ENCODE assay signal across 10 cellular contexts in the genomic region with DNA sequence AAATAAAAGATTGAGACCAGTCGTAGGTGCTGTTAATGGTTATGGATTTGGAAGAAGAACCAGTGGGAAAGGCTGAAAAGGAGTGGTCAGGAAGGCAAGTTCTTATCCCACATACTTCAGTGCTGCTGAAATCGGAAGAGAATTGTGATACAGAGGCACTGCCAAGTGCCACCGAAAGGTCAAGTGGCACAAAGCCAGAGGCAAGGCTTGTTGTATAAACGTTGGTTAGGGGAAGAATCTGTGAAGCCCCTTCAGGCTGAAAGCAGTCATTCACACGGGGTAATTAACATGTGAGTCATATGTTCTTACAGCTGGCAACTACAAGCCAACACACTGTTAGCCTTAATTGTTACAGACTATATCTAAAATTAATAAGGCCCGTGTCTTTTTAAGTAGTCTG. TPM values are rescaled to one million over a fixed set of nuclear protein-coding genes. Genes with fewer than 3 reads are reported as not detected.
DNase-seq lines count a peak whose midpoint lies in the region; ATAC-seq and TF ChIP-seq lines count a peak whose summit lies in the region.
"Had no signal": no experiment of that assay in that cellular context is flagged by ENCODE, and none has a peak within 500 bp of the region (broad histone marks: within the 10 kb centered on the region; RNA-seq: fewer than 3 reads in every experiment).

No MANE protein-coding gene starts in this region.

- no peak overlapping the region for H2AFZ ChIP-seq in H9 (ENCODE audit: low read length)

- peak overlapping the region; percentile 67 for H3K27ac Mint-ChIP-seq in chondrocyte (ENCODE audit: unreplicated experiment)
- H3K27ac Mint-ChIP-seq in mesothelial cell of epicardium, result peak overlapping the region; percentile 0
- no peak overlapping the region for H3K27ac Mint-ChIP-seq in H9
- H3K27ac Mint-ChIP-seq in CD8-positive, alpha-beta memory T cell, result no peak overlapping the region
- H3K27ac Mint-ChIP-seq in WTC11, result no peak overlapping the region
- H3K27ac Mint-ChIP-seq: activated CD4-positive, alpha-beta memory T cell treated with anti-CD3 and anti-CD28 coated beads for 36 hours had no signal

- no peak overlapping the region for H3K23ac ChIP-seq in H9 (ENCODE audit: insufficient read length, low read depth, low read length)

- H2BK20ac ChIP-seq in H9 (ENCODE audit: low read depth, low read length, poor library complexity, severe bottlenecking), result no peak overlapping the region

- H3K4me3 Mint-ChIP-seq in chondrocyte (ENCODE audit: unreplicated experiment) (no peak overlapping the region), mesothelial cell of epicardium (no peak overlapping the region), H9 (no peak overlapping the region), WTC11 (no peak overlapping the region)
- no peak overlapping the region for H3K4me3 Mint-ChIP-seq in CD8-positive, alpha-beta memory T cell
- H3K4me3 Mint-ChIP-seq: activated CD4-positive, alpha-beta memory T cell treated with anti-CD3 and anti-CD28 coated beads for 36 hours had no signal

- no peaks in the 10 kb centered on the region for H3K9me3 ChIP-seq in H9 (ENCODE audit: control insufficient read depth, low read depth, low read length)
- H3K9me3 ChIP-seq in CD8-positive, alpha-beta memory T cell (ENCODE audit: low read length), result no peaks in the 10 kb centered on the region

- H3K56ac ChIP-seq in H9 (ENCODE audit: insufficient read length, low read depth, low read length), result no peak overlapping the region

- no peak overlapping the region for H3K9ac ChIP-seq in H9 (ENCODE audit: extremely low read depth, insufficient read length, low read length)

- peaks cover 7% of the 10 kb centered on the region for H3K36me3 ChIP-seq in CD8-positive, alpha-beta memory T cell (ENCODE audit: insufficient read depth, low read length)

- H3K9me3 Mint-ChIP-seq in chondrocyte (ENCODE audit: low read depth) (no peaks in the 10 kb centered on the region), mesothelial cell of epicardium (no peaks in the 10 kb centered on the region), H9 (no peaks in the 10 kb centered on the region), WTC11 (no peaks in the 10 kb centered on the region)
- H3K9me3 Mint-ChIP-seq in CD8-positive, alpha-beta memory T cell, result no peaks in the 10 kb centered on the region
- H3K9me3 Mint-ChIP-seq: activated CD4-positive, alpha-beta memory T cell treated with anti-CD3 and anti-CD28 coated beads for 36 hours had no signal

- H2BK5ac ChIP-seq in H9 (ENCODE audit: insufficient read length, low read length), result no peak overlapping the region

- H3K23me2 ChIP-seq in H9 (ENCODE audit: insufficient read length, low read depth, low read length, poor library complexity, severe bottlenecking), result no peaks in the 10 kb centered on the region

- peaks cover 3% of the 10 kb centered on the region for H4K20me1 ChIP-seq in H9 (ENCODE audit: control insufficient read depth, insufficient read depth, insufficient read length)

- no peaks in the 10 kb centered on the region for H3K79me1 ChIP-seq in H9 (ENCODE audit: insufficient read depth, low read depth, low read length, poor library complexity, severe bottlenecking)

- POLR2A ChIA-PET in CD8-positive, alpha-beta memory T cell (lab: Charles Lee), result no interaction called here
- POLR2A ChIA-PET in WTC11 (lab: Charles Lee), result no interaction called here

- H4K91ac ChIP-seq in H9 (ENCODE audit: insufficient read length, low read depth, low read length), result no peak overlapping the region

- ATAC-seq in WTC11, result no peak; the same call in 1 of the 2 replicates

- H2BK15ac ChIP-seq in H9 (ENCODE audit: low read depth, low read length), result no peak overlapping the region

- DNase-seq in EL (peak; percentile 63), NCI-H1694 (lab: John Stamatoyannopoulos, UW) (peak; percentile 75), chondrocyte (ENCODE audit: low spot score) (no peak), mesothelial cell of epicardium (ENCODE audit: low spot score in 2 of 2, unreplicated experiment in 2 of 2) (no peak), H9 (no peak), WTC11 (ENCODE audit: low spot score) (no peak)
- no peak for DNase-seq in activated CD8-positive, alpha-beta memory T cell treated with anti-CD3 and anti-CD28 coated beads, Interleukin-2, amount 50 U/mL, for 4 hours
- no peak for DNase-seq in CD8-positive, alpha-beta memory T cell
- DNase-seq: activated CD4-positive, alpha-beta memory T cell treated with anti-CD3 and anti-CD28 coated beads for 36 hours; kidney had no signal

- H4K5ac ChIP-seq in H9 (ENCODE audit: insufficient read length, low read depth, low read length), result no peak overlapping the region

- H3K36me3 Mint-ChIP-seq in chondrocyte (ENCODE audit: low read depth) (peaks cover 5% of the 10 kb centered on the region), mesothelial cell of epicardium (peaks cover 9% of the 10 kb centered on the region), H9 (ENCODE audit: insufficient read depth in 1 of 3, low read depth in 3 of 3) (peaks cover 0 to 12% (median 4%) of the 10 kb centered on the region in 3 experiments; a peak in 3 of 7 replicates), WTC11 (peaks cover 4% of the 10 kb centered on the region; the same call in 1 of the 2 replicates)
- peaks cover 0 to 72% (median 24%) of the 10 kb centered on the region in 3 donors for H3K36me3 Mint-ChIP-seq in CD8-positive, alpha-beta memory T cell

- H4K8ac ChIP-seq in H9 (replicated peaks; ENCODE audit: insufficient read length, low read depth, low read length), result no peak overlapping the region

- no peak overlapping the region for H2AK5ac ChIP-seq in H9 (ENCODE audit: insufficient read length, low read length)

- H3K4me3 ChIP-seq in CD8-positive, alpha-beta memory T cell (ENCODE audit: low read length), result no peak overlapping the region

- WGBS in H9 (ENCODE audit: extremely low coverage, insufficient read length, low lambda C conversion rate), result no CpG with 5 or more reads among the region's 6 CpGs

- H3K4me2 ChIP-seq in H9 (ENCODE audit: insufficient read depth, insufficient read length, low read length), result no peak overlapping the region

- H3K18ac ChIP-seq in H9 (ENCODE audit: insufficient read length, low read depth, low read length), result no peak overlapping the region

- no peak overlapping the region for H3K4ac ChIP-seq in H9 (ENCODE audit: low read depth, low read length)

- peaks cover 3% of the 10 kb centered on the region; the same call in 1 of the 2 replicates for H3K4me1 ChIP-seq in H9 (ENCODE audit: insufficient read depth, low read length)
- H3K4me1 ChIP-seq in CD8-positive, alpha-beta memory T cell (ENCODE audit: insufficient read depth, low read length), result no peaks in the 10 kb centered on the region

- TF ChIP-seq CTCF in chondrocyte (IDR thresholded peaks at IDR 0.05) (peak; percentile 27), mesothelial cell of epicardium (IDR thresholded peaks at IDR 0.05; ENCODE audit: unreplicated experiment) (no peak), H9 (conservative IDR thresholded peaks at IDR 0.05) (no peak), WTC11 (IDR thresholded peaks at IDR 0.05) (no peak)

- no peak overlapping the region for H3T11ph ChIP-seq in H9 (ENCODE audit: low read length)

- CTCF ChIA-PET in CD8-positive, alpha-beta memory T cell (lab: Charles Lee), result no interaction called here
- CTCF ChIA-PET in WTC11 (lab: Charles Lee), result no interaction called here

- no peak overlapping the region for H3K14ac ChIP-seq in H9 (ENCODE audit: insufficient read depth, low read length)

- H3K4me1 Mint-ChIP-seq in chondrocyte (ENCODE audit: low read depth) (peaks cover 61% of the 10 kb centered on the region), mesothelial cell of epicardium (peaks cover 32% of the 10 kb centered on the region), H9 (peaks cover 12 to 15% of the 10 kb centered on the region in 2 experiments), WTC11 (peaks cover 19% of the 10 kb centered on the region)
- peaks cover 0 to 3% (median 0%) of the 10 kb centered on the region in 3 donors for H3K4me1 Mint-ChIP-seq in CD8-positive, alpha-beta memory T cell

- H2BK120ac ChIP-seq in H9 (ENCODE audit: low read depth, low read length, poor library complexity, severe bottlenecking), result no peak overlapping the region

- H3K27ac ChIP-seq in H9 (ENCODE audit: insufficient read length, low read depth, low read length), result no peak overlapping the region
- no peak overlapping the region for H3K27ac ChIP-seq in CD8-positive, alpha-beta memory T cell (ENCODE audit: low read depth, low read length)

- H3K27me3 Mint-ChIP-seq in chondrocyte (ENCODE audit: low read depth) (no peaks in the 10 kb centered on the region), mesothelial cell of epicardium (ENCODE audit: low read depth) (no peaks in the 10 kb centered on the region), H9 (ENCODE audit: low read depth) (no peaks in the 10 kb centered on the region; the same call in 1 of the 2 replicates), WTC11 (ENCODE audit: low read depth) (peaks cover 27% of the 10 kb centered on the region)
- H3K27me3 Mint-ChIP-seq in CD8-positive, alpha-beta memory T cell, result no peaks in the 10 kb centered on the region
- H3K27me3 Mint-ChIP-seq: activated CD4-positive, alpha-beta memory T cell treated with anti-CD3 and anti-CD28 coated beads for 36 hours had no signal

- no peaks in the 10 kb centered on the region; the same call in 1 of the 2 replicates for H3K27me3 ChIP-seq in H9 (ENCODE audit: insufficient read depth, low read length)
- H3K27me3 ChIP-seq in CD8-positive, alpha-beta memory T cell (ENCODE audit: insufficient read depth, low read length, poor library complexity, severe bottlenecking), result no peaks in the 10 kb centered on the region

- no peaks in the 10 kb centered on the region for H3K79me2 ChIP-seq in H9 (ENCODE audit: insufficient read depth, low read length)

- H2BK12ac ChIP-seq in H9 (ENCODE audit: insufficient read length, low read depth, low read length), result no peak overlapping the region

TF ChIP-seq in WTC11, 78 proteins besides CTCF, POLR2A, EP300 and RAD21 (continues in another document):
- TF ChIP-seq NR1H2 (CRISPR knock-in tag; IDR thresholded peaks at IDR 0.05) (no peak), FOXJ3 (CRISPR knock-in tag; IDR thresholded peaks at IDR 0.05; ENCODE audit: borderline replicate concordance) (no peak)
- TF ChIP-seq, protein P1, sequence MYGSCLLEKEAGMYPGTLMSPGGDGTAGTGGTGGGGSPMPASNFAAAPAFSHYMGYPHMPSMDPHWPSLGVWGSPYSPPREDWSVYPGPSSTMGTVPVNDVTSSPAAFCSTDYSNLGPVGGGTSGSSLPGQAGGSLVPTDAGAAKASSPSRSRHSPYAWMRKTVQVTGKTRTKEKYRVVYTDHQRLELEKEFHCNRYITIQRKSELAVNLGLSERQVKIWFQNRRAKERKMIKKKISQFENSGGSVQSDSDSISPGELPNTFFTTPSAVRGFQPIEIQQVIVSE (CRISPR knock-in tag; IDR thresholded peaks at IDR 0.05; ENCODE audit: borderline replicate concordance), result no peak

RNA-seq across cellular contexts. Expression of gene ZBTB40, which starts 48.8 kb away (rescaled TPM):
- 15.9 to 20.6 TPM (median 16.3 TPM) in 3 replicates for total RNA-seq in chondrocyte
- total RNA-seq in mesothelial cell of epicardium, result 24.3 to 26.8 TPM (median 24.8 TPM) in 3 replicates
- 14.6 and 16.3 TPM in 2 replicates for total RNA-seq in H9 (2021)
- total RNA-seq in CD8-positive, alpha-beta memory T cell, result 10 to 100 TPM; 29.5 to 30.0 TPM
- 4.1 TPM for polyA plus RNA-seq in CD8-positive, alpha-beta memory T cell
- total RNA-seq in WTC11 (2021), result 11.5 to 12.0 TPM (median 11.5 TPM) in 3 replicates

Comparison
In these comparisons a context has a peak if more than half of its experiments do, and no peak if none do; other contexts are left out.
1. DNase-seq: peak in EL (single experiment) and NCI-H1694 (single experiment); none in chondrocyte (single experiment), mesothelial cell of epicardium (0 of 2), H9 (single experiment), activated CD8-positive, alpha-beta memory T cell treated with anti-CD3 and anti-CD28 coated beads, Interleukin-2, amount 50 U/mL, for 4 hours (single experiment), CD8-positive, alpha-beta memory T cell (0 of 5) and WTC11 (single experiment).
2. H3K27ac Mint-ChIP-seq: peak in chondrocyte (single experiment) and mesothelial cell of epicardium (single experiment); none in H9 (0 of 3), CD8-positive, alpha-beta memory T cell (0 of 8) and WTC11 (single experiment).